ENCODE assay signal across 24 cellular contexts in genomic region chr18:13414102-13414501, GRCh38.
"Had no signal": no experiment of that assay in that cellular context is flagged by ENCODE, and none has a peak within 500 bp of the region (broad histone marks: within the 10 kb centered on the region; RNA-seq: fewer than 3 reads in every experiment).

No MANE protein-coding gene starts in this region.

- H3K27me3 ChIP-seq: MG63 had no signal

- H3K27ac ChIP-seq: HL-60, RWPE1 had no signal

- ATAC-seq: Panc1, PC-3 had no signal

- H3K36me3 ChIP-seq: MG63 had no signal

- H3K9ac ChIP-seq: SK-N-SH had no signal

- DNase-seq: Karpas-422; KBM-7; MG63; NCI-H1092; NCI-H1105 treated with DMSO at 0.1 percent for 48 hours; NCI-H1417 treated with DMSO at 0.1 percent for 48 hours; NCI-H1694 treated with DMSO at 0.1 percent for 48 hours; NCI-H1930; NCI-H2107; NCI-H2171 treated with DMSO at 0.1 percent for 48 hours; NCI-H345; NCI-H446 treated with DMSO at 0.1 percent for 48 hours; NCI-H510A treated with DMSO at 0.1 percent for 48 hours; NCI-H526; NCI-H82; NK-92 treated with Interleukin-12 subunit alpha and Interleukin-12 subunit beta, amount 100 ng/mL, for 24 hours; PC-3; SHP77; SK-N-SH; SW 1271 had no signal

- H3K4me2 ChIP-seq: SK-N-SH had no signal

- H3K9me3 ChIP-seq: MG63, SK-N-SH had no signal

- H3K4me3 ChIP-seq: MG63 had no signal

- FAIRE-seq: HTR-8/SVneo had no signal
